In genomic region chr11:33891714-33892327, GRCh38 we compare ENCODE assay signal across 8 cellular contexts. TPM values are rescaled to one million over a fixed set of nuclear protein-coding genes. Genes with fewer than 3 reads are reported as not detected.
DNase-seq lines count a peak whose midpoint lies in the region; ATAC-seq lines count a peak whose summit lies in the region.

TSS of gene LMO2 (minus strand) at chr11:33892076. CDS start at chr11:33869716, 22,360 bp downstream.

- peak within 1 kb of the TSS; percentile 43 for H3K27ac Mint-ChIP-seq in activated naive CD8-positive, alpha-beta T cell
- H3K27ac Mint-ChIP-seq in naive B cell = peak within 1 kb of the TSS in 5 of 6 donors; percentile 90 to 98 (median 94)

- peaks cover 50% of the 10 kb centered on the region for H3K4me1 Mint-ChIP-seq in activated naive CD8-positive, alpha-beta T cell (ENCODE audit: low read depth)
- peaks cover 45 to 59% (median 58%) of the 10 kb centered on the region in 3 donors for H3K4me1 Mint-ChIP-seq in naive B cell

- peaks cover 6% of the 10 kb centered on the region for H3K36me3 Mint-ChIP-seq in activated naive CD8-positive, alpha-beta T cell
- H3K36me3 Mint-ChIP-seq in naive B cell = no peaks in the 10 kb centered on the region

- peaks cover 40% of the 10 kb centered on the region for H3K27me3 Mint-ChIP-seq in activated naive CD8-positive, alpha-beta T cell
- peaks cover 0 to 15% (median 9%) of the 10 kb centered on the region in 3 donors for H3K27me3 Mint-ChIP-seq in naive B cell

- DNase-seq in DMS79 (lab: John Stamatoyannopoulos, UW) (peak; percentile 98), NCI-H1092 treated with DMSO at 0.1 percent for 48 hours (lab: John Stamatoyannopoulos, UW) (peak; percentile 79), naive B cell (no peak)

- no peaks in the 10 kb centered on the region for H3K9me3 Mint-ChIP-seq in activated naive CD8-positive, alpha-beta T cell (ENCODE audit: low read depth)
- peaks cover 0 to 4% (median 0%) of the 10 kb centered on the region in 7 donors for H3K9me3 Mint-ChIP-seq in naive B cell

- peak within 1 kb of the TSS; percentile 82 for H3K4me3 Mint-ChIP-seq in activated naive CD8-positive, alpha-beta T cell
- H3K4me3 Mint-ChIP-seq in naive B cell = peak within 1 kb of the TSS; percentile 20 to 99 (median 91)

- ATAC-seq in naive B cell (ENCODE audit: low read depth in 2 of 2) = no peak
- ATAC-seq in GM18498 (IDR thresholded peaks at IDR 0.05; ENCODE audit: unreplicated experiment) = no peak
- no peak for ATAC-seq in HG03095 (IDR thresholded peaks at IDR 0.05; ENCODE audit: unreplicated experiment)
- ATAC-seq in GM18909 (IDR thresholded peaks at IDR 0.05; ENCODE audit: poor library complexity, unreplicated experiment) = no peak
- no peak for ATAC-seq in GM18517 (IDR thresholded peaks at IDR 0.05; ENCODE audit: unreplicated experiment)

RNA-seq across cellular contexts. Expression of gene LMO2, which starts in this region (rescaled TPM):
- polyA plus RNA-seq in naive B cell (ENCODE audit: low read depth in 6 of 6) = 10 to 100 TPM; 12.7 to 23.7 (median 16.1) TPM
